In genomic region chr9:131405858-131406566, GRCh38 we compare ENCODE assay signal across 8 cellular contexts. TPM values are rescaled to one million over a fixed set of nuclear protein-coding genes. Genes with fewer than 3 reads are reported as not detected.
DNase-seq lines count a peak whose midpoint lies in the region; ATAC-seq, FAIRE-seq and TF ChIP-seq lines count a peak whose summit lies in the region.

No MANE protein-coding gene starts in this region.

- H3K4me1 ChIP-seq in K562 (replicated peaks in 1 of 2; ENCODE audit: control insufficient read depth in 2 of 2, insufficient read depth in 2 of 2, low read length in 2 of 2) (peaks cover 39 to 40% of the 10 kb centered on the region in 2 experiments; a peak in 4 of 5 replicates), right lobe of liver (peaks cover 2 to 86% (median 40%) of the 10 kb centered on the region in 4 donors), thyroid gland (peaks cover 65 to 92% of the 10 kb centered on the region in 2 donors)

- H4K20me1 ChIP-seq in K562 (replicated peaks; ENCODE audit: control insufficient read depth, insufficient read depth, low read length) = peaks cover 76% of the 10 kb centered on the region

- H3K27ac ChIP-seq in K562 (ENCODE audit: extremely low read depth, low read depth, low read length) (no peak overlapping the region), right lobe of liver (peak overlapping the region in 2 of 3 donors; percentile 1 to 7), thyroid gland (peak overlapping the region in 2 of 3 donors; percentile 10 to 65)

- H3K36me3 Mint-ChIP-seq in activated CD4-positive, alpha-beta T cell treated with anti-CD3 and anti-CD28 coated beads, Interleukin-2, amount 10 ng/mL, durations not matched to agents 24 days and 14 days (ENCODE audit: low read depth) = peaks cover 29% of the 10 kb centered on the region

- peak; percentile 73 for DNase-seq in activated CD4-positive, alpha-beta T cell treated with anti-CD3 and anti-CD28 coated beads, Interleukin-2, amount 10 ng/mL, durations not matched to agents 24 days and 14 days
- no peak for DNase-seq in activated CD4-positive, alpha-beta T cell treated with anti-CD3 and anti-CD28 coated beads for 4 hours
- peak in 3 of 4 experiments; percentile 5 to 10 (median 5) for DNase-seq in K562 (ENCODE audit: extremely low read depth in 1 of 4, low spot score in 3 of 4)
- peak in 1 of 3 donors; percentile 10 for DNase-seq in right lobe of liver
- no peak for DNase-seq in thyroid gland
- DNase-seq in DMS 273 treated with DMSO at 0.1 percent for 48 hours (lab: John Stamatoyannopoulos, UW) = no peak
- DNase-seq in germinal center (ENCODE audit: low spot score) = no peak

- no peak for TF ChIP-seq RAD21 in K562 (CRISPR knock-in tag; conservative IDR thresholded peaks at IDR 0.05 in 1 of 2, IDR thresholded peaks at IDR 0.05 in 1 of 2)

- in situ Hi-C loops in K562 (cut with MboI) = no loop called here

- no peak for TF ChIP-seq EP300 in K562 (IDR thresholded peaks at IDR 0.05; ENCODE audit: low read length)

- CTCF ChIA-PET in K562 (lab: Yijun Ruan, JAX; ENCODE audit: low intra/inter-chr PET ratio) = no interaction called here

- H3K27ac Mint-ChIP-seq in activated CD4-positive, alpha-beta T cell treated with anti-CD3 and anti-CD28 coated beads, Interleukin-2, amount 10 ng/mL, durations not matched to agents 24 days and 14 days = peak overlapping the region; percentile 83

- intact Hi-C loops in activated CD4-positive, alpha-beta T cell treated with anti-CD3 and anti-CD28 coated beads, Interleukin-2, amount 10 ng/mL, durations not matched to agents 24 days and 14 days (cut with micrococcal nuclease) = loop anchor here (1.0 to 10.0 kb wide), 5 partner anchors 11 to 239 kb away; no protein-coding TSS in a partner anchor
- intact Hi-C loops in K562 (cut with micrococcal nuclease) = loop anchor here (5.0 kb wide), 1 partner anchor 54 kb away; no protein-coding TSS in a partner anchor
- intact Hi-C loops in right lobe of liver (cut with DNase I) = no loop called here
- intact Hi-C loops in thyroid gland (cut with DNase I) = no loop called here

- no peaks in the 10 kb centered on the region for H3K9me3 Mint-ChIP-seq in activated CD4-positive, alpha-beta T cell treated with anti-CD3 and anti-CD28 coated beads, Interleukin-2, amount 10 ng/mL, durations not matched to agents 24 days and 14 days

- 71% methylated on average over 9 of the region's 9 CpGs for WGBS in K562 (ENCODE audit: insufficient coverage, low coverage, missing lambda C conversion rate)
- 60% methylated on average over 4 of the region's 9 CpGs for WGBS in right lobe of liver (ENCODE audit: insufficient coverage, low coverage, low lambda C conversion rate, missing lambda C conversion rate)
- WGBS in thyroid gland, 2 donors = 43 to 51% methylated on average over 7 to 9 of the region's 9 CpGs

- peaks cover 99% of the 10 kb centered on the region for H3K79me2 ChIP-seq in K562 (ENCODE audit: control insufficient read depth, insufficient read depth, low read length)

- peak overlapping the region in 1 of 2 experiments; percentile 29; a peak in 1 of 4 replicates for H3K9ac ChIP-seq in K562 (ENCODE audit: insufficient read depth in 1 of 2, low read depth in 2 of 2, low read length in 2 of 2)

- H3K27me3 Mint-ChIP-seq in activated CD4-positive, alpha-beta T cell treated with anti-CD3 and anti-CD28 coated beads, Interleukin-2, amount 10 ng/mL, durations not matched to agents 24 days and 14 days = no peaks in the 10 kb centered on the region

- peaks cover 77% of the 10 kb centered on the region for H3K4me1 Mint-ChIP-seq in activated CD4-positive, alpha-beta T cell treated with anti-CD3 and anti-CD28 coated beads, Interleukin-2, amount 10 ng/mL, durations not matched to agents 24 days and 14 days

- H2AFZ ChIP-seq in K562 (ENCODE audit: low read depth, low read length) = no peak overlapping the region

- H3K4me3 ChIP-seq in K562 = no peak overlapping the region
- H3K4me3 ChIP-seq in right lobe of liver = no peak overlapping the region
- H3K4me3 ChIP-seq in thyroid gland (replicated peaks in 1 of 3) = no peak overlapping the region

- H3K36me3 ChIP-seq in K562 (ENCODE audit: control insufficient read depth, insufficient read depth, low read length) (peaks cover 23% of the 10 kb centered on the region; the same call in 2 of the 3 replicates), right lobe of liver (no peaks in the 10 kb centered on the region), thyroid gland (no peaks in the 10 kb centered on the region)

- FAIRE-seq in K562 (lab: Jason Lieb, UNC) = no peak

- POLR2A ChIA-PET in K562 (lab: Yijun Ruan, JAX) = interaction anchor here (0.5 to 4.9 kb wide), 5 partner anchors 9 to 192 kb away, joined by 3 to 78 read pairs (median 8); no protein-coding TSS in a partner anchor

- TF ChIP-seq CTCF in K562 (IDR thresholded peaks at IDR 0.05 in 2 of 3, conservative IDR thresholded peaks at IDR 0.05 in 1 of 3; ENCODE audit: insufficient read depth in 2 of 3, low read depth in 1 of 3, low read length in 3 of 3) (no peak), right lobe of liver (IDR thresholded peaks at IDR 0.05) (no peak), thyroid gland (IDR thresholded peaks at IDR 0.05) (no peak)

- TF ChIP-seq POLR2A in K562 (conservative IDR thresholded peaks at IDR 0.05) (no peak), right lobe of liver (IDR thresholded peaks at IDR 0.05) (no peak), thyroid gland (IDR thresholded peaks at IDR 0.05) (no peak)

- H3K4me2 ChIP-seq in K562 (ENCODE audit: insufficient read depth, low read length) = peak overlapping the region; percentile 49

- peaks cover 13% of the 10 kb centered on the region for H3K9me1 ChIP-seq in K562 (ENCODE audit: control insufficient read depth, insufficient read depth, low read length)

- H3K9me3 ChIP-seq in K562 (replicated peaks; ENCODE audit: control insufficient read depth, insufficient read depth, low read depth, low read length) (no peaks in the 10 kb centered on the region), right lobe of liver (no peaks in the 10 kb centered on the region), thyroid gland (no peaks in the 10 kb centered on the region)

- H3K4me3 Mint-ChIP-seq in activated CD4-positive, alpha-beta T cell treated with anti-CD3 and anti-CD28 coated beads, Interleukin-2, amount 10 ng/mL, durations not matched to agents 24 days and 14 days = peak overlapping the region; percentile 82

- H3K27me3 ChIP-seq in K562 (ENCODE audit: control insufficient read depth in 2 of 2, insufficient read depth in 2 of 2, low read length in 2 of 2) (no peaks in the 10 kb centered on the region), right lobe of liver (no peaks in the 10 kb centered on the region), thyroid gland (no peaks in the 10 kb centered on the region)

- ATAC-seq in K562 = peak; percentile 2; the same call in 2 of the 3 replicates
- peak in 2 of 4 donors; percentile 11 to 18 for ATAC-seq in right lobe of liver
- ATAC-seq in esophagus mucosa = no peak

- no TSS peak for BruUV-seq in K562 (replicated peaks; lab: Mats Ljungman, UMichigan)

TF ChIP-seq in K562, 482 proteins besides CTCF, POLR2A, EP300 and RAD21:
- TF ChIP-seq HES1 (IDR thresholded peaks at IDR 0.05; ENCODE audit: low read depth) (no peak), HDAC2 (IDR thresholded peaks at IDR 0.05) (no peak), PREB (CRISPR knock-in tag; IDR thresholded peaks at IDR 0.05) (0 out of 2 replicates have a peak, but pooled peaks have one; percentile 58), ZNF146 (CRISPR knock-in tag; IDR thresholded peaks at IDR 0.05; ENCODE audit: unreplicated experiment) (no peak), WHSC1 (IDR thresholded peaks at IDR 0.05; ENCODE audit: low read length) (peak; percentile 59)

RNA-seq across cellular contexts. Expression of gene PRRC2B, which starts 12.1 kb away (rescaled TPM):
- 114 and 128 TPM in 2 replicates for total RNA-seq in activated CD4-positive, alpha-beta T cell treated with anti-CD3 and anti-CD28 coated beads, Interleukin-2, amount 10 ng/mL, durations not matched to agents 24 days and 14 days
- total RNA-seq in K562 (2011; cell fraction: chromatin; rRNA removed; ENCODE audit: low replicate concordance) = 283 and 387 TPM in 2 replicates
- total RNA-seq in K562 (2011; cell fraction: nucleolus; rRNA removed) = 121 and 133 TPM in 2 replicates
- 150 and 188 TPM in 2 replicates for total RNA-seq in K562 (2011; cell fraction: nucleoplasm; rRNA removed)
- 30.9 and 31.7 TPM in 2 replicates for total RNA-seq in K562 (2014; rRNA removed)
- total RNA-seq in K562 (2014; rRNA removed; fragmentation: Illumina TruSeq; extraction: Trizol) = 31.7 and 32.1 TPM in 2 replicates
- total RNA-seq in K562 (2015; rRNA removed; fragmentation: Illumina TruSeq; extraction: Trizol) = 24.6 and 24.7 TPM in 2 replicates
- 125 and 126 TPM in 2 replicates for total RNA-seq in K562 (2021)
- polyA plus RNA-seq in K562 (2011; rRNA removed) = 20.1 and 25.4 TPM in 2 replicates
- polyA plus RNA-seq in K562 (2011; cell fraction: cytosol; rRNA removed) = 16.5 and 20.1 TPM in 2 replicates
- polyA plus RNA-seq in K562 (2011; cell fraction: nucleus; rRNA removed) = 66.4 and 83.2 TPM in 2 replicates
- 56.0 and 68.0 TPM in 2 replicates for polyA plus RNA-seq in K562 (2012)
- polyA plus RNA-seq in K562 (2014; fragmentation: Illumina TruSeq; extraction: Trizol) = 51.4 and 64.0 TPM in 2 replicates
- polyA plus RNA-seq in K562 (2014; fragmentation: Nextera tagmentation; extraction: Ambion mirVana) = under 1 TPM; 0.34 to 0.77 TPM
- 33.7 and 37.5 TPM in 2 replicates for polyA plus RNA-seq in K562 (2014; rRNA removed)
- 49.8 and 53.3 TPM in 2 replicates for polyA minus RNA-seq in K562 (2011; rRNA and poly(A)+ RNA removed)
- polyA minus RNA-seq in K562 (2011; cell fraction: cytosol; rRNA and poly(A)+ RNA removed) = 36.5 and 47.7 TPM in 2 replicates
- 26.8 and 39.9 TPM in 2 replicates for polyA minus RNA-seq in K562 (2011; cell fraction: nucleus; rRNA and poly(A)+ RNA removed)
- 10 to 100 TPM; 53.7 to 82.6 (median 57.3) TPM for total RNA-seq in right lobe of liver
- 100 to 1,000 TPM in 3 of 4 donors, 10 to 100 TPM in 1; 81.7 to 159 (median 117) TPM for total RNA-seq in thyroid gland
- 82.9 TPM for total RNA-seq in esophagus mucosa

Comparison
In these comparisons a context has a peak if more than half of its experiments do, and no peak if none do; other contexts are left out.
1. DNase-seq: peak in activated CD4-positive, alpha-beta T cell treated with anti-CD3 and anti-CD28 coated beads, Interleukin-2, amount 10 ng/mL, durations not matched to agents 24 days and 14 days (single experiment) and K562 (3 of 4); none in activated CD4-positive, alpha-beta T cell treated with anti-CD3 and anti-CD28 coated beads for 4 hours (0 of 2), thyroid gland (0 of 2), DMS 273 treated with DMSO at 0.1 percent for 48 hours (single experiment) and germinal center (single experiment).
2. intact Hi-C loops: an anchor here in activated CD4-positive, alpha-beta T cell treated with anti-CD3 and anti-CD28 coated beads, Interleukin-2, amount 10 ng/mL, durations not matched to agents 24 days and 14 days (1.0 to 10.0 kb wide) and K562 (5.0 kb wide); none called in right lobe of liver and thyroid gland.